Comparison of ENCODE assay signal across 31 cellular contexts in genomic region chr18:79429785-79430281, GRCh38. TPM values are rescaled to one million over a fixed set of nuclear protein-coding genes. Genes with fewer than 3 reads are reported as not detected.
DNase-seq lines count a peak whose midpoint lies in the region; ATAC-seq, FAIRE-seq and TF ChIP-seq lines count a peak whose summit lies in the region.
"Had no signal": no experiment of that assay in that cellular context is flagged by ENCODE, and none has a peak within 500 bp of the region (broad histone marks: within the 10 kb centered on the region; RNA-seq: fewer than 3 reads in every experiment).

No MANE protein-coding gene starts in this region.

- H3K9me3 ChIP-seq in HepG2 (ENCODE audit: low read length) (no peaks in the 10 kb centered on the region), right lobe of liver (no peaks in the 10 kb centered on the region), colonic mucosa (no peaks in the 10 kb centered on the region)
- H3K9me3 ChIP-seq: esophagus squamous epithelium, gastrocnemius medialis, SK-N-SH, suprapubic skin had no signal

- ATAC-seq in HepG2 (no peak), right lobe of liver (no peak), activated B cell treated with CpG ODN at 0.5 μM for 24 hours (ENCODE audit: low read depth) (no peak)
- ATAC-seq: gastrocnemius medialis; HCT116; sciatic nerve; stimulated activated naive B cell treated with anti-CD40 and anti-IgM and Interleukin-4, amounts not matched to agents 10 μg/mL and 1 μg/mL and 100 μg/mL, for 72 hours had no signal

- no peaks in the 10 kb centered on the region for H3K79me2 ChIP-seq in HepG2 (ENCODE audit: insufficient read depth, low read length)
- H3K79me2 ChIP-seq: hepatocyte had no signal

- H3K27me3 ChIP-seq in HepG2 (ENCODE audit: control insufficient read depth in 1 of 2, insufficient read depth in 2 of 2, low read length in 2 of 2) (peaks cover 11 to 70% of the 10 kb centered on the region in 2 experiments; a peak in 4 of 5 replicates), right lobe of liver (no peaks in the 10 kb centered on the region), colonic mucosa (no peaks in the 10 kb centered on the region)
- H3K27me3 ChIP-seq: esophagus squamous epithelium, gastrocnemius medialis, hepatocyte, suprapubic skin had no signal

- H3K36me3 ChIP-seq in HepG2 (replicated peaks in 1 of 2; ENCODE audit: control insufficient read depth in 1 of 2, insufficient read depth in 2 of 2, low read length in 2 of 2) (no peaks in the 10 kb centered on the region), right lobe of liver (no peaks in the 10 kb centered on the region), colonic mucosa (no peaks in the 10 kb centered on the region)

- 45% methylated on average over 25 of the region's 27 CpGs for WGBS in HepG2 (ENCODE audit: low lambda C conversion rate)
- WGBS in right lobe of liver (ENCODE audit: insufficient coverage, low coverage, low lambda C conversion rate, missing lambda C conversion rate): 79% methylated on average over 13 of the region's 27 CpGs

- H3K27ac Mint-ChIP-seq in activated B cell treated with CpG ODN at 0.5 μM for 24 hours: peak overlapping the region; percentile 50
- no peak overlapping the region for H3K27ac Mint-ChIP-seq in activated naive CD4-positive, alpha-beta T cell treated with anti-CD3 and anti-CD28 coated beads for 36 hours
- H3K27ac Mint-ChIP-seq: activated naive CD8-positive, alpha-beta T cell treated with anti-CD3 and anti-CD28 coated beads, Interleukin-2, amount 10 ng/mL, durations not matched to agents 7 days and 5 days; dendritic cell treated with granulocyte-macrophage colony-stimulating factor and Interleukin-4, amounts not matched to agents 40 ng/mL and 50 ng/mL, for 4 days; T-helper 2 cell treated with Interferon-gamma antibody and Interleukin-4, amounts not matched to agents 5 μg/mL and 100 μg/mL, for 36 hours had no signal

- H3K4me1 ChIP-seq in HepG2 (ENCODE audit: insufficient read depth, low read length) (no peaks in the 10 kb centered on the region), right lobe of liver (no peaks in the 10 kb centered on the region), colonic mucosa (no peaks in the 10 kb centered on the region)
- H3K4me1 ChIP-seq: suprapubic skin had no signal

- H3K4me3 Mint-ChIP-seq in activated B cell treated with CpG ODN at 0.5 μM for 24 hours: no peak overlapping the region
- H3K4me3 Mint-ChIP-seq in activated naive CD4-positive, alpha-beta T cell treated with anti-CD3 and anti-CD28 coated beads for 36 hours: no peak overlapping the region
- H3K4me3 Mint-ChIP-seq: activated naive CD8-positive, alpha-beta T cell treated with anti-CD3 and anti-CD28 coated beads, Interleukin-2, amount 10 ng/mL, durations not matched to agents 7 days and 5 days; dendritic cell treated with granulocyte-macrophage colony-stimulating factor and Interleukin-4, amounts not matched to agents 40 ng/mL and 50 ng/mL, for 4 days; stimulated activated naive B cell treated with anti-CD40 and anti-IgM and Interleukin-4, amounts not matched to agents 10 μg/mL and 1 μg/mL and 100 μg/mL, for 72 hours; T-helper 2 cell treated with Interferon-gamma antibody and Interleukin-4, amounts not matched to agents 5 μg/mL and 100 μg/mL, for 36 hours had no signal

- H2AFZ ChIP-seq in HepG2 (ENCODE audit: low read length): no peak overlapping the region
- H2AFZ ChIP-seq: hepatocyte had no signal

- no peak for TF ChIP-seq RAD21 in HepG2 (CRISPR knock-in tag; IDR thresholded peaks at IDR 0.05)

- peaks cover 59% of the 10 kb centered on the region for H3K36me3 Mint-ChIP-seq in activated B cell treated with CpG ODN at 0.5 μM for 24 hours (ENCODE audit: low read depth)
- H3K36me3 Mint-ChIP-seq in activated naive CD4-positive, alpha-beta T cell treated with anti-CD3 and anti-CD28 coated beads for 36 hours (ENCODE audit: low read depth): peaks cover 22% of the 10 kb centered on the region

- no peak overlapping the region for H3K4me2 ChIP-seq in HepG2 (ENCODE audit: low read depth, low read length)
- H3K4me2 ChIP-seq: hepatocyte, SK-N-SH had no signal

- H3K9me3 Mint-ChIP-seq in activated B cell treated with CpG ODN at 0.5 μM for 24 hours: no peaks in the 10 kb centered on the region
- H3K9me3 Mint-ChIP-seq in activated naive CD4-positive, alpha-beta T cell treated with anti-CD3 and anti-CD28 coated beads for 36 hours: no peaks in the 10 kb centered on the region
- H3K9me3 Mint-ChIP-seq: activated naive CD8-positive, alpha-beta T cell treated with anti-CD3 and anti-CD28 coated beads, Interleukin-2, amount 10 ng/mL, durations not matched to agents 7 days and 5 days; dendritic cell treated with granulocyte-macrophage colony-stimulating factor and Interleukin-4, amounts not matched to agents 40 ng/mL and 50 ng/mL, for 4 days; stimulated activated naive B cell treated with anti-CD40 and anti-IgM and Interleukin-4, amounts not matched to agents 10 μg/mL and 1 μg/mL and 100 μg/mL, for 72 hours; T-helper 2 cell treated with Interferon-gamma antibody and Interleukin-4, amounts not matched to agents 5 μg/mL and 100 μg/mL, for 36 hours had no signal

- CTCF ChIA-PET in HepG2 (lab: Yijun Ruan, JAX; ENCODE audit: low intra/inter-chr PET ratio, low total read pairs) (no interaction called here), activated B cell treated with CpG ODN at 0.5 μM for 24 hours (lab: Charles Lee) (no interaction called here)
- CTCF ChIA-PET in activated naive CD4-positive, alpha-beta T cell treated with anti-CD3 and anti-CD28 coated beads for 36 hours (lab: Charles Lee): no interaction called here

- TF ChIP-seq EP300 in HepG2 (IDR thresholded peaks at IDR 0.05; ENCODE audit: low read depth in 2 of 2, low read length in 2 of 2): no peak
- no peak for TF ChIP-seq EP300 in HepG2 (CRISPR knock-in tag; IDR thresholded peaks at IDR 0.05; ENCODE audit: borderline replicate concordance)

- peaks cover 28% of the 10 kb centered on the region for H3K4me1 Mint-ChIP-seq in activated B cell treated with CpG ODN at 0.5 μM for 24 hours
- peaks cover 28% of the 10 kb centered on the region for H3K4me1 Mint-ChIP-seq in activated naive CD4-positive, alpha-beta T cell treated with anti-CD3 and anti-CD28 coated beads for 36 hours (ENCODE audit: low read depth)

- TF ChIP-seq CTCF in HepG2 (CRISPR knock-in tag; IDR thresholded peaks at IDR 0.05) (no peak), right lobe of liver (IDR thresholded peaks at IDR 0.05) (no peak), activated B cell treated with CpG ODN at 0.5 μM for 24 hours (IDR thresholded peaks at IDR 0.05) (no peak), colonic mucosa (IDR thresholded peaks at IDR 0.05) (no peak)

- H3K9ac ChIP-seq in HepG2 (ENCODE audit: insufficient read depth, low read depth, low read length) (no peak overlapping the region), colonic mucosa (ENCODE audit: low read depth in 2 of 2, low read length in 2 of 2) (no peak overlapping the region)
- H3K9ac ChIP-seq: SK-N-SH had no signal

- POLR2A ChIA-PET in HepG2 (lab: Yijun Ruan, JAX): no interaction called here
- POLR2A ChIA-PET in activated B cell treated with CpG ODN at 0.5 μM for 24 hours (lab: Charles Lee): no interaction called here

- intact Hi-C loops in HepG2 (cut with micrococcal nuclease; ENCODE audit: unreplicated experiment): no loop called here
- intact Hi-C loops in right lobe of liver (cut with DNase I): no loop called here
- intact Hi-C loops in activated B cell treated with CpG ODN at 0.5 μM for 24 hours (cut with micrococcal nuclease): no loop called here
- intact Hi-C loops in colonic mucosa (cut with DNase I): no loop called here
- intact Hi-C loops in activated naive CD4-positive, alpha-beta T cell treated with anti-CD3 and anti-CD28 coated beads for 36 hours (cut with micrococcal nuclease): no loop called here

- no peak overlapping the region for H3K4me3 ChIP-seq in HepG2 (replicated peaks in 1 of 3; ENCODE audit: insufficient read depth in 1 of 3, low read depth in 2 of 3, low read length in 3 of 3)
- H3K4me3 ChIP-seq in right lobe of liver: no peak overlapping the region
- no peak overlapping the region for H3K4me3 ChIP-seq in colonic mucosa
- H3K4me3 ChIP-seq: esophagus squamous epithelium, gastrocnemius medialis, hepatocyte, suprapubic skin had no signal

- no peaks in the 10 kb centered on the region for H3K27me3 Mint-ChIP-seq in activated B cell treated with CpG ODN at 0.5 μM for 24 hours
- H3K27me3 Mint-ChIP-seq in activated naive CD4-positive, alpha-beta T cell treated with anti-CD3 and anti-CD28 coated beads for 36 hours (ENCODE audit: low read depth): no peaks in the 10 kb centered on the region
- H3K27me3 Mint-ChIP-seq: activated naive CD8-positive, alpha-beta T cell treated with anti-CD3 and anti-CD28 coated beads, Interleukin-2, amount 10 ng/mL, durations not matched to agents 7 days and 5 days; dendritic cell treated with granulocyte-macrophage colony-stimulating factor and Interleukin-4, amounts not matched to agents 40 ng/mL and 50 ng/mL, for 4 days; stimulated activated naive B cell treated with anti-CD40 and anti-IgM and Interleukin-4, amounts not matched to agents 10 μg/mL and 1 μg/mL and 100 μg/mL, for 72 hours had no signal

- TF ChIP-seq POLR2A in HepG2 (IDR thresholded peaks at IDR 0.05; ENCODE audit: insufficient read depth in 1 of 2, low read depth in 2 of 2, low read length in 2 of 2): no peak
- TF ChIP-seq POLR2A in right lobe of liver (IDR thresholded peaks at IDR 0.05): no peak

- no TSS peak for BruUV-seq in HepG2 (replicated peaks; lab: Mats Ljungman, UMichigan)

- H4K20me1 ChIP-seq in HepG2 (ENCODE audit: insufficient read depth, low read length): no peaks in the 10 kb centered on the region

- DNase-seq in HepG2 (ENCODE audit: low spot score): no peak
- DNase-seq in right lobe of liver: no peak
- peak; percentile 88 for DNase-seq in OCI-M1 (lab: John Stamatoyannopoulos, UW)
- DNase-seq in activated B cell treated with CpG ODN at 0.5 μM for 24 hours: no peak
- no peak for DNase-seq in urothelium cell line (ENCODE audit: low spot score)
- no peak for DNase-seq in NCI-H1694 treated with DMSO at 0.1 percent for 48 hours (lab: John Stamatoyannopoulos, UW)
- DNase-seq in colonic mucosa: no peak
- no peak for DNase-seq in activated naive CD4-positive, alpha-beta T cell treated with anti-CD3 and anti-CD28 coated beads for 36 hours
- DNase-seq: ACHN; activated CD4-positive, alpha-beta T cell treated with anti-CD3 and anti-CD28 coated beads, Interleukin-2, amount 50 U/mL, for 48 hours; activated effector memory CD4-positive, alpha-beta T cell treated with Interleukin-2 at 50 U/mL for 16 hours; activated naive CD8-positive, alpha-beta T cell treated with anti-CD3 and anti-CD28 coated beads, Interleukin-2, amount 10 ng/mL, durations not matched to agents 7 days and 5 days; caudate nucleus; DND-41; esophagus squamous epithelium; gastrocnemius medialis; mesendoderm; NCI-H1694; NCI-H524 treated with DMSO at 0.1 percent for 48 hours; SK-N-SH; stimulated activated CD4-positive, alpha-beta T cell treated with anti-CD3 and anti-CD28 coated beads, Interleukin-4, amount 100 ng/mL, for 4 hours; stimulated activated naive B cell treated with anti-CD40 and anti-IgM and Interleukin-4, amounts not matched to agents 10 μg/mL and 1 μg/mL and 100 μg/mL, for 72 hours had no signal

- FAIRE-seq in HepG2 (lab: Jason Lieb, UNC): no peak
- peak; percentile 62 for FAIRE-seq in urothelium cell line (lab: Jason Lieb, UNC)
- FAIRE-seq: GM18507, HTR-8/SVneo had no signal

- H3K27ac ChIP-seq in HepG2 (ENCODE audit: extremely low read length, insufficient read depth, low read length) (no peak overlapping the region), right lobe of liver (no peak overlapping the region), colonic mucosa (no peak overlapping the region)
- H3K27ac ChIP-seq: esophagus squamous epithelium, gastrocnemius medialis, hepatocyte, suprapubic skin had no signal

- in situ Hi-C loops in HepG2 (cut with HindIII; ENCODE audit: extremely low pct_ligation_motif_present, low pct_unique_long_range_greater_than_20kb): no loop called here

RNA-seq across cellular contexts. Expression of gene NFATC1, which starts 34.1 kb away (rescaled TPM):
- not detected in 2 replicates for total RNA-seq in HepG2 (2016; rRNA removed; fragmentation: Illumina TruSeq; extraction: Trizol)
- total RNA-seq in HepG2 (2016; cell fraction: cytosol; rRNA removed; fragmentation: Illumina TruSeq; extraction: Trizol; ENCODE audit: low read depth): not detected in 2 replicates
- total RNA-seq in HepG2 (2016; cell fraction: insoluble cytoplasmic fraction; rRNA removed; fragmentation: Illumina TruSeq; extraction: Trizol): not detected in 2 replicates
- total RNA-seq in HepG2 (2016; cell fraction: membrane; rRNA removed; fragmentation: Illumina TruSeq; extraction: Trizol): not detected in 2 replicates
- total RNA-seq in HepG2 (2016; cell fraction: nucleus; rRNA removed; fragmentation: Illumina TruSeq; extraction: Trizol): not detected in 2 replicates
- polyA plus RNA-seq in HepG2 (2011; rRNA removed): 0.04 TPM in 1 of 2 replicates, not detected in the other
- 0.03 TPM in 1 of 2 replicates, not detected in the other for polyA plus RNA-seq in HepG2 (2011; cell fraction: cytosol; rRNA removed)
- polyA plus RNA-seq in HepG2 (2011; cell fraction: nucleus; rRNA removed): 0.12 and 0.23 TPM in 2 replicates
- 0.04 and 0.05 TPM in 2 replicates for polyA plus RNA-seq in HepG2 (2012)
- not detected in 2 replicates for polyA plus RNA-seq in HepG2 (2016; cell fraction: cytosol; fragmentation: Illumina TruSeq; extraction: Trizol; ENCODE audit: low read depth)
- not detected in 2 replicates for polyA plus RNA-seq in HepG2 (2016; cell fraction: insoluble cytoplasmic fraction; fragmentation: Illumina TruSeq; extraction: Trizol; ENCODE audit: low read depth)
- polyA plus RNA-seq in HepG2 (2016; cell fraction: membrane; fragmentation: Illumina TruSeq; extraction: Trizol; ENCODE audit: low read depth): not detected in 2 replicates
- polyA plus RNA-seq in HepG2 (2016; cell fraction: nucleus; fragmentation: Illumina TruSeq; extraction: Trizol; ENCODE audit: insufficient read depth, low read depth): not detected in 2 replicates
- 0.42 TPM in 1 of 2 replicates, not detected in the other for polyA minus RNA-seq in HepG2 (2011; rRNA and poly(A)+ RNA removed; ENCODE audit: low replicate concordance)
- polyA minus RNA-seq in HepG2 (2011; cell fraction: cytosol; rRNA and poly(A)+ RNA removed): not detected in 2 replicates
- polyA minus RNA-seq in HepG2 (2011; cell fraction: nucleus; rRNA and poly(A)+ RNA removed): not detected in 2 replicates
- 1 to 10 TPM in 5 of 6 experiments, under 1 TPM in 1; 1.00 to 4.3 (median 2.9) TPM for total RNA-seq in right lobe of liver
- total RNA-seq in activated B cell treated with CpG ODN at 0.5 μM for 24 hours: 49.0 and 52.6 TPM in 2 replicates
- total RNA-seq in colonic mucosa: 1 to 10 TPM; 1.6 to 4.3 TPM
- total RNA-seq in activated naive CD4-positive, alpha-beta T cell treated with anti-CD3 and anti-CD28 coated beads for 36 hours: 10 to 100 TPM; 77.8 to 79.4 TPM
- total RNA-seq: RPMI7951 had no signal
